ENCODE assay signal across 11 cellular contexts in genomic region chr11:66369073-66369894, GRCh38. TPM values are rescaled to one million over a fixed set of nuclear protein-coding genes. Genes with fewer than 3 reads are reported as not detected.
A peak's percentile ranks its signal among the peaks of the same experiment; 100 is the strongest.
DNase-seq lines count a peak whose midpoint lies in the region; TF ChIP-seq lines count a peak whose summit lies in the region.
"Had no signal": no experiment of that assay in that cellular context is flagged by ENCODE, and none has a peak within 500 bp of the region (broad histone marks: within the 10 kb centered on the region; RNA-seq: fewer than 3 reads in every experiment).

No MANE protein-coding gene starts in this region.

- H3K4me1 ChIP-seq in ES-I3 (ENCODE audit: insufficient read depth, low read length), result peaks cover 16% of the 10 kb centered on the region; the same call in 1 of the 2 replicates
- peaks cover 17% of the 10 kb centered on the region for H3K4me1 ChIP-seq in NT2/D1 (ENCODE audit: insufficient read depth, insufficient read length)
- peaks cover 15% of the 10 kb centered on the region for H3K4me1 ChIP-seq in neural progenitor cell

- no peak for DNase-seq in NT2/D1 (ENCODE audit: low read depth, low spot score)
- peak; percentile 40 for DNase-seq in ecto neural progenitor cell (ENCODE audit: low spot score)
- DNase-seq in neural progenitor cell (ENCODE audit: low spot score), result no peak
- DNase-seq in inferior parietal cortex (ENCODE audit: extremely low spot score), result no peak
- no peak for DNase-seq in retina
- DNase-seq in DMS153 treated with DMSO at 0.1 percent for 48 hours (lab: John Stamatoyannopoulos, UW; ENCODE audit: unreplicated experiment), result no peak
- DNase-seq: central memory CD4-positive, alpha-beta T cell; NCI-H226 had no signal

- H3K27me3 ChIP-seq in NT2/D1 (ENCODE audit: insufficient read depth, insufficient read length), result no peaks in the 10 kb centered on the region
- no peaks in the 10 kb centered on the region for H3K27me3 ChIP-seq in neural progenitor cell

- H3K27me3 Mint-ChIP-seq in neural progenitor cell (ENCODE audit: insufficient read depth, low read depth), result peaks cover 6% of the 10 kb centered on the region

- no peaks in the 10 kb centered on the region for H3K9me3 Mint-ChIP-seq in neural progenitor cell

- H3K4me3 ChIP-seq in NT2/D1 (ENCODE audit: insufficient read length, low read depth) (peak overlapping the region; percentile 44), neural progenitor cell (peak overlapping the region; percentile 81)

- peaks cover 11% of the 10 kb centered on the region for H3K36me3 Mint-ChIP-seq in neural progenitor cell

- peak overlapping the region; percentile 47; the same call in 1 of the 2 replicates for H3K9ac ChIP-seq in ES-I3 (ENCODE audit: low read depth, low read length)
- peak overlapping the region; percentile 82 for H3K9ac ChIP-seq in NT2/D1 (ENCODE audit: insufficient read length, low read depth)
- H3K9ac ChIP-seq in neural progenitor cell, result no peak overlapping the region

- no peaks in the 10 kb centered on the region for H3K9me3 ChIP-seq in ES-I3 (ENCODE audit: control insufficient read depth, insufficient read depth, low read length)
- no peaks in the 10 kb centered on the region for H3K9me3 ChIP-seq in NT2/D1 (ENCODE audit: insufficient read depth, low read length)
- H3K9me3 ChIP-seq in neural progenitor cell (ENCODE audit: low read depth), result no peaks in the 10 kb centered on the region

- no peak overlapping the region for H3K27ac ChIP-seq in neural progenitor cell

- peaks cover 11% of the 10 kb centered on the region for H4K20me1 ChIP-seq in neural progenitor cell (ENCODE audit: low read depth)

- peak overlapping the region; percentile 87 for H3K4me2 ChIP-seq in neural progenitor cell

- H2AFZ ChIP-seq in neural progenitor cell (replicated peaks), result no peak overlapping the region

- peak overlapping the region; percentile 68 for H3K27ac Mint-ChIP-seq in neural progenitor cell

- H3K79me2 ChIP-seq in neural progenitor cell (ENCODE audit: low read depth), result peaks cover 22% of the 10 kb centered on the region

- peaks cover 24% of the 10 kb centered on the region for H3K4me1 Mint-ChIP-seq in neural progenitor cell

- no peak for TF ChIP-seq CTCF in neural progenitor cell (IDR thresholded peaks at IDR 0.05)

- peaks cover 67% of the 10 kb centered on the region for H3F3A ChIP-seq in neural progenitor cell (ENCODE audit: low read depth)

- H3K36me3 ChIP-seq in ES-I3 (ENCODE audit: insufficient read depth, low read length) (0 out of 2 replicates have a peak, but pooled peaks cover 7% of the 10 kb centered on the region), NT2/D1 (ENCODE audit: insufficient read depth, insufficient read length, low read length) (peaks cover 50% of the 10 kb centered on the region), neural progenitor cell (no peaks in the 10 kb centered on the region)

- H3K4me3 Mint-ChIP-seq in neural progenitor cell, result peak overlapping the region; percentile 95

RNA-seq across cellular contexts. Expression of gene SLC29A2, which starts 2.3 kb away (rescaled TPM):
- total RNA-seq in neural progenitor cell (ENCODE audit: low replicate concordance), result 6.9 and 15.3 TPM in 2 replicates

RNA-seq across cellular contexts. Expression of gene B4GAT1, which starts 21.9 kb away (rescaled TPM):
- 40.9 and 57.1 TPM in 2 replicates for total RNA-seq in neural progenitor cell (ENCODE audit: low replicate concordance)

RNA-seq across cellular contexts. Expression of gene BRMS1, which starts 24.4 kb away (rescaled TPM):
- total RNA-seq in neural progenitor cell (ENCODE audit: low replicate concordance), result 16.4 and 34.6 TPM in 2 replicates

RNA-seq across cellular contexts. Expression of gene RIN1, which starts 33.0 kb away (rescaled TPM):
- total RNA-seq in neural progenitor cell (ENCODE audit: low replicate concordance), result 0.56 and 2.6 TPM in 2 replicates

RNA-seq across cellular contexts. Expression of gene NPAS4, which starts 51.6 kb away (rescaled TPM):
- total RNA-seq in neural progenitor cell (ENCODE audit: low replicate concordance), result 0.65 TPM in 1 of 2 replicates, not detected in the other
- total RNA-seq: esophagus mucosa, subcutaneous adipose tissue had no signal
